In genomic region chr3:52221563-52222318, GRCh38 we compare ENCODE assay signal across 11 cellular contexts. TPM values are rescaled to one million over a fixed set of nuclear protein-coding genes. Genes with fewer than 3 reads are reported as not detected.
DNase-seq lines count a peak whose midpoint lies in the region; ATAC-seq and TF ChIP-seq lines count a peak whose summit lies in the region.
"Had no signal": no experiment of that assay in that cellular context is flagged by ENCODE, and none has a peak within 500 bp of the region (broad histone marks: within the 10 kb centered on the region; RNA-seq: fewer than 3 reads in every experiment).

No MANE protein-coding gene starts in this region.

- peak overlapping the region in 7 of 8 donors; percentile 63 to 95 (median 88) for H3K27ac Mint-ChIP-seq in CD8-positive, alpha-beta memory T cell
- H3K27ac Mint-ChIP-seq in naive thymus-derived CD8-positive, alpha-beta T cell, result peak overlapping the region; percentile 76 to 97 (median 94)

- peaks cover 0 to 3% (median 0%) of the 10 kb centered on the region in 3 donors for H3K36me3 Mint-ChIP-seq in CD8-positive, alpha-beta memory T cell
- H3K36me3 Mint-ChIP-seq in naive thymus-derived CD8-positive, alpha-beta T cell, result peaks cover 0 to 1% (median 0%) of the 10 kb centered on the region in 3 donors

- no peaks in the 10 kb centered on the region for H3K27me3 Mint-ChIP-seq in CD8-positive, alpha-beta memory T cell
- H3K27me3 Mint-ChIP-seq in naive thymus-derived CD8-positive, alpha-beta T cell, result no peaks in the 10 kb centered on the region

- no peaks in the 10 kb centered on the region for H3K36me3 ChIP-seq in CD8-positive, alpha-beta memory T cell (ENCODE audit: insufficient read depth, low read length)

- no peaks in the 10 kb centered on the region for H3K9me3 ChIP-seq in CD8-positive, alpha-beta memory T cell (ENCODE audit: low read length)
- H3K9me3 ChIP-seq: body of pancreas had no signal

- POLR2A ChIA-PET in CD8-positive, alpha-beta memory T cell (lab: Charles Lee), result interaction anchor here (0.6 to 3.6 kb wide), 12 partner anchors 9 to 233 kb away, joined by 3 to 17 read pairs (median 4); partner anchors contain the start of genes NISCH, POC1A, PPM1M and TWF2
- POLR2A ChIA-PET in naive thymus-derived CD8-positive, alpha-beta T cell (lab: Charles Lee), result interaction anchor here (0.6 to 58.8 kb wide), 11 partner anchors 9 to 237 kb away, joined by 3 to 1841 read pairs (median 3); partner anchors contain the start of genes ALAS1, DUSP7, GLYCTK and PPM1M

- H3K4me1 Mint-ChIP-seq in CD8-positive, alpha-beta memory T cell, result peaks cover 83 to 97% (median 86%) of the 10 kb centered on the region in 3 donors
- peaks cover 49 to 98% (median 95%) of the 10 kb centered on the region in 4 donors for H3K4me1 Mint-ChIP-seq in naive thymus-derived CD8-positive, alpha-beta T cell

- no peak for TF ChIP-seq CTCF in foreskin keratinocyte (conservative IDR thresholded peaks at IDR 0.05)

- peak overlapping the region; percentile 53 to 89 (median 79) for H3K4me3 Mint-ChIP-seq in CD8-positive, alpha-beta memory T cell
- peak overlapping the region; percentile 77 to 92 (median 87) for H3K4me3 Mint-ChIP-seq in naive thymus-derived CD8-positive, alpha-beta T cell

- CTCF ChIA-PET in CD8-positive, alpha-beta memory T cell (lab: Charles Lee), result interaction anchor here (0.8 to 9.2 kb wide), 24 partner anchors 9 to 238 kb away, joined by 3 to 111 read pairs (median 4); partner anchors contain the start of genes ALAS1, DNAH1, GLYCTK and TWF2

- ATAC-seq in naive thymus-derived CD8-positive, alpha-beta T cell, result peak; percentile 73 to 79
- ATAC-seq in foreskin keratinocyte, result no peak
- no peak for ATAC-seq in HG02642 (IDR thresholded peaks at IDR 0.05; ENCODE audit: poor library complexity, unreplicated experiment)
- ATAC-seq: body of pancreas, esophagus mucosa had no signal

- peak overlapping the region; percentile 29 for H3K27ac ChIP-seq in CD8-positive, alpha-beta memory T cell (ENCODE audit: low read depth, low read length)
- H3K27ac ChIP-seq in foreskin keratinocyte, result no peak overlapping the region
- H3K27ac ChIP-seq: body of pancreas, HL-60 had no signal

- DNase-seq in CD8-positive, alpha-beta memory T cell, result peak; percentile 37 to 83 (median 70)
- DNase-seq in T-helper 1 cell, result peak in 4 of 5 donors; percentile 47 to 75 (median 59)
- peak; percentile 86 for DNase-seq in activated effector memory CD4-positive, alpha-beta T cell treated with anti-CD3 and anti-CD28 coated beads, Interleukin-2, amount 50 U/mL, for 16 hours
- DNase-seq in naive thymus-derived CD8-positive, alpha-beta T cell, result peak; percentile 51 to 87 (median 70)
- DNase-seq in DMS53 (lab: John Stamatoyannopoulos, UW), result no peak
- no peak for DNase-seq in foreskin keratinocyte
- no peak for DNase-seq in NOMO-1 treated with DMSO at 0.1 percent for 48 hours (lab: John Stamatoyannopoulos, UW; ENCODE audit: unreplicated experiment)

- H3K4me3 ChIP-seq in CD8-positive, alpha-beta memory T cell (ENCODE audit: low read length), result peak overlapping the region; percentile 62
- H3K4me3 ChIP-seq: body of pancreas had no signal

- H3K4me1 ChIP-seq in CD8-positive, alpha-beta memory T cell (ENCODE audit: insufficient read depth, low read length), result peaks cover 98% of the 10 kb centered on the region
- H3K4me1 ChIP-seq in foreskin keratinocyte, result peaks cover 7% of the 10 kb centered on the region

- H3K27me3 ChIP-seq in CD8-positive, alpha-beta memory T cell (ENCODE audit: insufficient read depth, low read length, poor library complexity, severe bottlenecking), result no peaks in the 10 kb centered on the region
- H3K27me3 ChIP-seq in foreskin keratinocyte, result no peaks in the 10 kb centered on the region
- H3K27me3 ChIP-seq: body of pancreas had no signal

- no peaks in the 10 kb centered on the region for H3K9me3 Mint-ChIP-seq in CD8-positive, alpha-beta memory T cell
- H3K9me3 Mint-ChIP-seq in naive thymus-derived CD8-positive, alpha-beta T cell, result no peaks in the 10 kb centered on the region

RNA-seq across cellular contexts. Expression of gene TLR9, which starts 3.7 kb away (rescaled TPM):
- under 1 TPM; 0.16 to 0.22 TPM for total RNA-seq in CD8-positive, alpha-beta memory T cell
- 0.16 TPM for polyA plus RNA-seq in CD8-positive, alpha-beta memory T cell
- total RNA-seq in naive thymus-derived CD8-positive, alpha-beta T cell, result 1 to 10 TPM; 2.4 to 2.8 TPM
- polyA plus RNA-seq in naive thymus-derived CD8-positive, alpha-beta T cell, result not detected
- total RNA-seq in foreskin keratinocyte, result not detected in 2 replicates
- not detected in 2 replicates for polyA plus RNA-seq in foreskin keratinocyte

RNA-seq across cellular contexts. Expression of gene TWF2, which starts 17.2 kb away (rescaled TPM):
- 100 to 1,000 TPM in 1 of 2 experiments, 10 to 100 TPM in 1; 98.2 to 101 TPM for total RNA-seq in CD8-positive, alpha-beta memory T cell
- 138 TPM for polyA plus RNA-seq in CD8-positive, alpha-beta memory T cell
- 10 to 100 TPM; 77.2 to 77.6 TPM for total RNA-seq in naive thymus-derived CD8-positive, alpha-beta T cell
- polyA plus RNA-seq in naive thymus-derived CD8-positive, alpha-beta T cell, result 100 to 1,000 TPM; 112 to 171 (median 142) TPM
- 96.6 and 107 TPM in 2 replicates for total RNA-seq in foreskin keratinocyte
- 125 and 141 TPM in 2 replicates for polyA plus RNA-seq in foreskin keratinocyte

RNA-seq across cellular contexts. Expression of gene ALAS1, which starts 23.8 kb away (rescaled TPM):
- 10 to 100 TPM; 72.2 to 73.0 TPM for total RNA-seq in CD8-positive, alpha-beta memory T cell
- 32.9 TPM for polyA plus RNA-seq in CD8-positive, alpha-beta memory T cell
- total RNA-seq in naive thymus-derived CD8-positive, alpha-beta T cell, result 10 to 100 TPM; 16.2 to 18.8 TPM
- 10 to 100 TPM; 14.7 to 28.9 (median 18.5) TPM for polyA plus RNA-seq in naive thymus-derived CD8-positive, alpha-beta T cell
- 57.7 and 67.5 TPM in 2 replicates for total RNA-seq in foreskin keratinocyte
- polyA plus RNA-seq in foreskin keratinocyte, result 48.9 and 52.6 TPM in 2 replicates

RNA-seq across cellular contexts. Expression of gene PPM1M, which starts 23.8 kb away (rescaled TPM):
- total RNA-seq in CD8-positive, alpha-beta memory T cell, result 10 to 100 TPM; 56.6 to 60.8 TPM
- 81.8 TPM for polyA plus RNA-seq in CD8-positive, alpha-beta memory T cell
- total RNA-seq in naive thymus-derived CD8-positive, alpha-beta T cell, result 100 to 1,000 TPM; 108 to 114 TPM
- 100 to 1,000 TPM in 2 of 3 donors, 10 to 100 TPM in 1; 68.0 to 172 (median 106) TPM for polyA plus RNA-seq in naive thymus-derived CD8-positive, alpha-beta T cell
- 9.2 and 9.8 TPM in 2 replicates for total RNA-seq in foreskin keratinocyte
- 11.0 and 11.3 TPM in 2 replicates for polyA plus RNA-seq in foreskin keratinocyte

RNA-seq across cellular contexts. Expression of gene WDR82, which starts 56.7 kb away (rescaled TPM):
- total RNA-seq in CD8-positive, alpha-beta memory T cell, result 100 to 1,000 TPM; 133 to 140 TPM
- 133 TPM for polyA plus RNA-seq in CD8-positive, alpha-beta memory T cell
- total RNA-seq in naive thymus-derived CD8-positive, alpha-beta T cell, result 100 to 1,000 TPM; 190 to 191 TPM
- polyA plus RNA-seq in naive thymus-derived CD8-positive, alpha-beta T cell, result 100 to 1,000 TPM; 136 to 172 (median 146) TPM
- 70.1 and 73.6 TPM in 2 replicates for total RNA-seq in foreskin keratinocyte
- polyA plus RNA-seq in foreskin keratinocyte, result 24.8 and 30.2 TPM in 2 replicates

Comparison
In these comparisons a context has a peak if more than half of its experiments do, and no peak if none do; other contexts are left out.
1. DNase-seq: peak in CD8-positive, alpha-beta memory T cell (5 of 5), T-helper 1 cell (4 of 5), activated effector memory CD4-positive, alpha-beta T cell treated with anti-CD3 and anti-CD28 coated beads, Interleukin-2, amount 50 U/mL, for 16 hours (single experiment) and naive thymus-derived CD8-positive, alpha-beta T cell (10 of 10); none in DMS53 (single experiment), foreskin keratinocyte (0 of 2) and NOMO-1 treated with DMSO at 0.1 percent for 48 hours (single experiment).
2. ATAC-seq: peak in naive thymus-derived CD8-positive, alpha-beta T cell (2 of 2); none in foreskin keratinocyte (single experiment) and HG02642 (single experiment).